Comparison of ENCODE assay signal across 8 cellular contexts in genomic region chr2:100178085-100178788, GRCh38. TPM values are rescaled to one million over a fixed set of nuclear protein-coding genes. Genes with fewer than 3 reads are reported as not detected.
DNase-seq lines count a peak whose midpoint lies in the region; ATAC-seq and TF ChIP-seq lines count a peak whose summit lies in the region.

No MANE protein-coding gene starts in this region.

- no peak overlapping the region for H3K27ac ChIP-seq in A673 (ENCODE audit: low read depth, low read length, poor library complexity, severe bottlenecking)
- no peak overlapping the region for H3K27ac ChIP-seq in right lobe of liver

- H3K4me1 ChIP-seq in A673 (ENCODE audit: insufficient read depth, low read length, poor library complexity, severe bottlenecking) (no peaks in the 10 kb centered on the region), right lobe of liver (no peaks in the 10 kb centered on the region)

- POLR2A ChIA-PET in A673 (lab: Charles Lee; ENCODE audit: low non-redundant PET), result no interaction called here

- BruUV-seq in A673 (replicated peaks; lab: Mats Ljungman, UMichigan), result no TSS peak

- intact Hi-C loops in A673 (cut with micrococcal nuclease; ENCODE audit: unreplicated experiment) (no loop called here), right lobe of liver (cut with DNase I) (no loop called here), head of caudate nucleus (cut with DNase I) (no loop called here)

- no peak for TF ChIP-seq POLR2A in right lobe of liver (IDR thresholded peaks at IDR 0.05)

- in situ Hi-C loops in astrocyte of the cerebellum (cut with HindIII; ENCODE audit: low sequenced_read_pairs), result no loop called here

- CTCF ChIA-PET in A673 (lab: Charles Lee), result interaction anchor here (1.0 kb wide), 1 partner anchor 619 kb away, joined by 4 read pairs; no protein-coding TSS in a partner anchor

- ATAC-seq in right lobe of liver (peak; percentile 88 to 92 (median 90)), HG03139 (IDR thresholded peaks at IDR 0.05; ENCODE audit: unreplicated experiment) (no peak)

- DNase-seq in A673 (ENCODE audit: low spot score), result peak; percentile 83
- peak; percentile 54 to 80 for DNase-seq in NCI-H526 (lab: John Stamatoyannopoulos, UW)
- DNase-seq in astrocyte of the cerebellum (ENCODE audit: low read depth), result no peak
- DNase-seq in right lobe of liver, result peak in 1 of 3 donors; percentile 63
- DNase-seq in mucosa of gallbladder (ENCODE audit: low spot score), result no peak
- DNase-seq in head of caudate nucleus, result no peak

- TF ChIP-seq CTCF in A673 (conservative IDR thresholded peaks at IDR 0.05; ENCODE audit: low read depth, low read length) (peak; percentile 60), GM12874 (IDR thresholded peaks at IDR 0.05; ENCODE audit: insufficient read depth, low read depth, low read length) (peak; percentile 41), astrocyte of the cerebellum (IDR thresholded peaks at IDR 0.05; ENCODE audit: low read depth, low read length, missing control alignments) (peak; percentile 38), right lobe of liver (IDR thresholded peaks at IDR 0.05) (peak; percentile 39 to 57 (median 46))

- no peak overlapping the region for H3K4me3 ChIP-seq in A673 (ENCODE audit: low read depth, low read length, poor library complexity, severe bottlenecking)
- H3K4me3 ChIP-seq in astrocyte of the cerebellum (ENCODE audit: low read depth, low read length), result no peak overlapping the region
- H3K4me3 ChIP-seq in right lobe of liver, result no peak overlapping the region

- H3K9me3 ChIP-seq in A673 (ENCODE audit: low read depth, low read length, poor library complexity, severe bottlenecking) (no peaks in the 10 kb centered on the region), right lobe of liver (no peaks in the 10 kb centered on the region)

- WGBS in right lobe of liver (ENCODE audit: insufficient coverage, low coverage, low lambda C conversion rate, missing lambda C conversion rate), result 33% methylated on average over 7 of the region's 8 CpGs

- H3K27me3 ChIP-seq in A673 (replicated peaks; ENCODE audit: insufficient read depth, low read depth, low read length, poor library complexity) (peaks cover 7% of the 10 kb centered on the region), right lobe of liver (no peaks in the 10 kb centered on the region)

- H3K36me3 ChIP-seq in A673 (ENCODE audit: insufficient read depth, low read length, poor library complexity, severe bottlenecking) (no peaks in the 10 kb centered on the region), right lobe of liver (no peaks in the 10 kb centered on the region)

RNA-seq across cellular contexts. Expression of gene AFF3, which starts 35.8 kb away (rescaled TPM):
- total RNA-seq in A673 (2021), result not detected in 2 replicates
- 1 to 10 TPM; 1.3 to 7.3 (median 6.4) TPM for total RNA-seq in right lobe of liver
- 9.1 TPM for total RNA-seq in mucosa of gallbladder

Comparison
In these comparisons a context has a peak if more than half of its experiments do, and no peak if none do; other contexts are left out.
1. DNase-seq: peak in A673 (single experiment) and NCI-H526 (2 of 2); none in astrocyte of the cerebellum (single experiment), mucosa of gallbladder (single experiment) and head of caudate nucleus (0 of 42).
2. Peak in every context shown above with its lines, with median percentiles within 50 percentile points of each other: CTCF ChIP-seq.